16 cellular contexts compared by ENCODE assay signal in genomic region chr19:45457776-45458175, GRCh38. TPM values are rescaled to one million over a fixed set of nuclear protein-coding genes. Genes with fewer than 3 reads are reported as not detected.
"Had no signal": no experiment of that assay in that cellular context is flagged by ENCODE, and none has a peak within 500 bp of the region (broad histone marks: within the 10 kb centered on the region; RNA-seq: fewer than 3 reads in every experiment).

No MANE protein-coding gene starts in this region.

- H3K27ac ChIP-seq: hepatocyte, left ventricle myocardium inferior, psoas muscle had no signal

- H3K27me3 Mint-ChIP-seq: activated T-helper 17 cell treated with anti-CD3 and anti-CD28 coated beads, Interleukin-2, amount 50 U/mL, for 72 hours had no signal

- H3K27ac Mint-ChIP-seq: activated T-helper 17 cell treated with anti-CD3 and anti-CD28 coated beads, Interleukin-2, amount 50 U/mL, for 72 hours had no signal

- H2AFZ ChIP-seq: hepatocyte had no signal

- H3K4me2 ChIP-seq: hepatocyte had no signal

- H3K4me3 ChIP-seq: hepatocyte, left ventricle myocardium inferior, psoas muscle had no signal

- H3K4me3 Mint-ChIP-seq: activated T-helper 17 cell treated with anti-CD3 and anti-CD28 coated beads, Interleukin-2, amount 50 U/mL, for 72 hours had no signal

- H3K9me3 Mint-ChIP-seq: activated T-helper 17 cell treated with anti-CD3 and anti-CD28 coated beads, Interleukin-2, amount 50 U/mL, for 72 hours; naive thymus-derived CD8-positive, alpha-beta T cell had no signal

- H3K36me3 Mint-ChIP-seq: naive thymus-derived CD8-positive, alpha-beta T cell had no signal

- H3K36me3 ChIP-seq: left ventricle myocardium inferior had no signal

- ATAC-seq: activated T-helper 17 cell treated with anti-CD3 and anti-CD28 coated beads, Interleukin-2, amount 50 U/mL, for 72 hours; esophagus mucosa; naive thymus-derived CD8-positive, alpha-beta T cell; psoas muscle; sciatic nerve had no signal

- DNase-seq: activated CD4-positive, alpha-beta T cell treated with anti-CD3 and anti-CD28 coated beads, Interleukin-2, amount 50 U/mL, for 48 hours; activated CD4-positive, CD25-positive, alpha-beta regulatory T cell treated with anti-CD3 and anti-CD28 coated beads, Interleukin-2, amount 50 U/mL, for 72 hours; activated naive CD4-positive, alpha-beta T cell treated with anti-CD3 and anti-CD28 coated beads, Interleukin-2, amount 50 U/mL, for 16 hours; left ventricle myocardium inferior; naive thymus-derived CD8-positive, alpha-beta T cell; occipital lobe; psoas muscle; stimulated activated CD4-positive, alpha-beta T cell treated with anti-CD3 and anti-CD28 coated beads, Interleukin-1b, Interleukin-23, amount 100 ng/mL, for 48 hours; SW 1271; T-helper 9 cell had no signal

- FAIRE-seq: urothelium cell line had no signal

- H3K79me2 ChIP-seq: hepatocyte had no signal

- H3K27me3 ChIP-seq: hepatocyte had no signal

- H3K9me3 ChIP-seq: left ventricle myocardium inferior, psoas muscle had no signal

RNA-seq across cellular contexts. Expression of gene PPM1N, which starts 40.5 kb away (rescaled TPM):
- total RNA-seq: kidney epithelial cell had no signal
